ENCODE assay signal across 16 cellular contexts in the genomic region with DNA sequence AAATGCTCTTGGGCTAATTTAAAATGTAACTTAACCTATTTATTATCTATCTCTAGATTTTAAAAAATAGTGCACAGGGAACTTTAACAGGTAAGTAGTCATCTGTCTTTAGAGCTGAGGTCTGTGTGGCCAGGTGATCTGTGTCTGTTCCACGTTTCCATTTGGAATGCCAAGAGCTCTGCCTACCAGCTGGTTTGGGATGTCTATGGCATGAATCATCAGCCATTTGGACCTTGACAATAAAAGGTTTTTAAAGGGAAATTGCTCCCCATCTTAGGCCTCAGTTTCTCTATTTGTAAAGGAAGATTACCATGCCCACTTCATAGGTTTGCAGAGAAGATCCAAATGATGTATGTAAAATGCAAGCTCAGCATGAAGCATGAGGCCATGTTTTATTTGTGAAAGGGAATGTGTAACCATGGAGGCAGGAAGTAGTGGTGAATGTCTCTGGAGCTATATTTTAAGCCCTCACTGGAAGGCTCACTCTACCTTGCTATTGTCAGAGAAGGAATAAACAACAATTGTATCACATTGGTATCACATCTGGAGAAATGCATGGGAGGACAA.
DNase-seq lines count a peak whose midpoint lies in the region; ATAC-seq, FAIRE-seq and TF ChIP-seq lines count a peak whose summit lies in the region.
"Had no signal": no experiment of that assay in that cellular context is flagged by ENCODE, and none has a peak within 500 bp of the region (broad histone marks: within the 10 kb centered on the region; RNA-seq: fewer than 3 reads in every experiment).

No MANE protein-coding gene starts in this region.

- TF ChIP-seq POLR2A in K562 (conservative IDR thresholded peaks at IDR 0.05) = no peak

- CTCF ChIA-PET in K562 (lab: Yijun Ruan, JAX; ENCODE audit: low intra/inter-chr PET ratio) = no interaction called here

- POLR2A ChIA-PET in K562 (lab: Yijun Ruan, JAX) = no interaction called here

- H4K8ac ChIP-seq in mesendoderm (ENCODE audit: low read depth, low read length) = no peak overlapping the region

- no peak overlapping the region for H3K56ac ChIP-seq in mesendoderm (ENCODE audit: low read length)

- no peak for TF ChIP-seq EP300 in K562 (IDR thresholded peaks at IDR 0.05; ENCODE audit: low read length)

- H2AFZ ChIP-seq in K562 (ENCODE audit: low read depth, low read length) = no peak overlapping the region

- H3K9me3 ChIP-seq in HUES64 (ENCODE audit: insufficient read depth, low read depth, low read length) = no peaks in the 10 kb centered on the region
- peaks cover 1% of the 10 kb centered on the region; the same call in 1 of the 2 replicates for H3K9me3 ChIP-seq in K562 (replicated peaks; ENCODE audit: control insufficient read depth, insufficient read depth, low read depth, low read length)

- no peak overlapping the region for H3K18ac ChIP-seq in mesendoderm (ENCODE audit: low read length)

- no peak overlapping the region for H2AK5ac ChIP-seq in mesendoderm (ENCODE audit: low read length)

- no peak overlapping the region for H3K4me3 Mint-ChIP-seq in nephron progenitor cell
- no peak overlapping the region for H3K4me3 Mint-ChIP-seq in stimulated activated naive CD8-positive, alpha-beta T cell treated with anti-CD3 and anti-CD28 coated beads, Interleukin-15, amount 100 ng/mL, for 72 hours
- H3K4me3 Mint-ChIP-seq: CD4-positive, alpha-beta memory T cell had no signal

- H3K4me1 Mint-ChIP-seq in nephron progenitor cell = no peaks in the 10 kb centered on the region
- no peaks in the 10 kb centered on the region for H3K4me1 Mint-ChIP-seq in stimulated activated naive CD8-positive, alpha-beta T cell treated with anti-CD3 and anti-CD28 coated beads, Interleukin-15, amount 100 ng/mL, for 72 hours

- no peaks in the 10 kb centered on the region for H3K36me3 ChIP-seq in HUES64 (ENCODE audit: insufficient read depth, low read length)
- no peaks in the 10 kb centered on the region for H3K36me3 ChIP-seq in K562 (ENCODE audit: control insufficient read depth, insufficient read depth, low read length)
- no peaks in the 10 kb centered on the region for H3K36me3 ChIP-seq in mesendoderm (ENCODE audit: control insufficient read depth, insufficient read depth, low read length)

- intact Hi-C loops in K562 (cut with micrococcal nuclease) = no loop called here

- WGBS in HUES64 = 0% methylated on average over 1 of the region's 1 CpG
- WGBS in K562 (ENCODE audit: insufficient coverage, low coverage, missing lambda C conversion rate) = 0% methylated on average over 1 of the region's 1 CpG
- WGBS in mesendoderm (ENCODE audit: extremely low coverage, insufficient coverage, low lambda C conversion rate) = no CpG with 5 or more reads among the region's 1 CpG

- H3K4me3 ChIP-seq in HUES64 (ENCODE audit: low read length) (no peak overlapping the region), K562 (no peak overlapping the region), mesendoderm (ENCODE audit: low read length) (no peak overlapping the region)

- H3K9ac ChIP-seq in HUES64 (ENCODE audit: low read depth, low read length) = no peak overlapping the region
- no peak overlapping the region for H3K9ac ChIP-seq in K562 (ENCODE audit: insufficient read depth in 1 of 2, low read depth in 2 of 2, low read length in 2 of 2)
- H3K9ac ChIP-seq in mesendoderm (ENCODE audit: low read length) = no peak overlapping the region

- H4K20me1 ChIP-seq in K562 (replicated peaks; ENCODE audit: control insufficient read depth, insufficient read depth, low read length) = no peaks in the 10 kb centered on the region

- H3K79me2 ChIP-seq in K562 (ENCODE audit: control insufficient read depth, insufficient read depth, low read length) = no peaks in the 10 kb centered on the region
- no peaks in the 10 kb centered on the region for H3K79me2 ChIP-seq in mesendoderm (ENCODE audit: control insufficient read depth, insufficient read depth, low read length)

- no peak for TF ChIP-seq RAD21 in K562 (CRISPR knock-in tag; conservative IDR thresholded peaks at IDR 0.05 in 1 of 2, IDR thresholded peaks at IDR 0.05 in 1 of 2)

- no peaks in the 10 kb centered on the region for H3K9me3 Mint-ChIP-seq in nephron progenitor cell
- H3K9me3 Mint-ChIP-seq in stimulated activated naive CD8-positive, alpha-beta T cell treated with anti-CD3 and anti-CD28 coated beads, Interleukin-15, amount 100 ng/mL, for 72 hours = no peaks in the 10 kb centered on the region

- H3K36me3 Mint-ChIP-seq in nephron progenitor cell (ENCODE audit: low read depth) = no peaks in the 10 kb centered on the region
- H3K36me3 Mint-ChIP-seq: CD4-positive, alpha-beta memory T cell had no signal

- H3K27me3 Mint-ChIP-seq in nephron progenitor cell (ENCODE audit: low read depth, poor library complexity) = peaks cover 3% of the 10 kb centered on the region
- no peaks in the 10 kb centered on the region for H3K27me3 Mint-ChIP-seq in stimulated activated naive CD8-positive, alpha-beta T cell treated with anti-CD3 and anti-CD28 coated beads, Interleukin-15, amount 100 ng/mL, for 72 hours
- H3K27me3 Mint-ChIP-seq: CD4-positive, alpha-beta memory T cell had no signal

- no peak overlapping the region for H4K5ac ChIP-seq in mesendoderm (ENCODE audit: low read length)

- BruUV-seq in K562 (replicated peaks; lab: Mats Ljungman, UMichigan) = no TSS peak

- H3K79me1 ChIP-seq in mesendoderm (ENCODE audit: low read length) = no peaks in the 10 kb centered on the region

- H3K9me1 ChIP-seq in K562 (ENCODE audit: control insufficient read depth, insufficient read depth, low read length) = no peaks in the 10 kb centered on the region

- ATAC-seq in K562 = no peak
- ATAC-seq in stimulated activated naive CD8-positive, alpha-beta T cell treated with anti-CD3 and anti-CD28 coated beads, Interleukin-15, amount 100 ng/mL, for 72 hours = no peak
- ATAC-seq: Panc1, Right ventricle myocardium inferior had no signal

- H3K27ac ChIP-seq in HUES64 (ENCODE audit: low read depth, low read length) (peak overlapping the region; percentile 17; the same call in 1 of the 2 replicates), K562 (ENCODE audit: extremely low read depth, low read depth, low read length) (no peak overlapping the region), mesendoderm (ENCODE audit: low read depth, low read length) (no peak overlapping the region)

- TF ChIP-seq CTCF in K562 (IDR thresholded peaks at IDR 0.05 in 2 of 3, conservative IDR thresholded peaks at IDR 0.05 in 1 of 3; ENCODE audit: insufficient read depth in 2 of 3, low read depth in 1 of 3, low read length in 3 of 3) = no peak
- no peak for TF ChIP-seq CTCF in nephron progenitor cell (IDR thresholded peaks at IDR 0.05)

- in situ Hi-C loops in K562 (cut with MboI) = no loop called here

- H3K4ac ChIP-seq in mesendoderm (ENCODE audit: low read depth, low read length) = no peak overlapping the region

- no peak overlapping the region for H3K4me2 ChIP-seq in K562 (ENCODE audit: insufficient read depth, low read length)
- H3K4me2 ChIP-seq in mesendoderm (ENCODE audit: low read length) = no peak overlapping the region

- no peak overlapping the region for H2BK15ac ChIP-seq in mesendoderm (replicated peaks; ENCODE audit: low read depth)

- H2BK5ac ChIP-seq in mesendoderm (ENCODE audit: low read length) = no peak overlapping the region

- FAIRE-seq in K562 (lab: Jason Lieb, UNC) = no peak
- FAIRE-seq: GM12891, H54 had no signal

- H3K4me1 ChIP-seq in HUES64 (ENCODE audit: insufficient read depth, low read length) (peaks cover 19% of the 10 kb centered on the region), K562 (replicated peaks in 1 of 2; ENCODE audit: control insufficient read depth in 2 of 2, insufficient read depth in 2 of 2, low read length in 2 of 2) (no peaks in the 10 kb centered on the region), mesendoderm (ENCODE audit: control insufficient read depth, low read depth, low read length) (peaks cover 3% of the 10 kb centered on the region)

- no peaks in the 10 kb centered on the region for H3K27me3 ChIP-seq in HUES64 (ENCODE audit: insufficient read depth, low read length)
- no peaks in the 10 kb centered on the region for H3K27me3 ChIP-seq in K562 (ENCODE audit: control insufficient read depth in 2 of 2, insufficient read depth in 2 of 2, low read length in 2 of 2)
- H3K27me3 ChIP-seq in mesendoderm (ENCODE audit: insufficient read depth, low read length, poor library complexity) = no peaks in the 10 kb centered on the region

- DNase-seq in ELF-1 (ENCODE audit: low read depth, low spot score) (peak; percentile 2), K562 (ENCODE audit: extremely low read depth in 1 of 4, low spot score in 3 of 4) (no peak), mesendoderm (peak; percentile 77), nephron progenitor cell (no peak)
- DNase-seq in activated CD8-positive, alpha-beta memory T cell treated with anti-CD3 and anti-CD28 coated beads, Interleukin-2, amount 50 U/mL, for 48 hours = no peak
- DNase-seq in stimulated activated naive CD8-positive, alpha-beta T cell treated with anti-CD3 and anti-CD28 coated beads, Interleukin-15, amount 100 ng/mL, for 72 hours = no peak
- DNase-seq: CD4-positive, alpha-beta memory T cell; GF-D8; NCI-H187; NCI-H2171 treated with DMSO at 0.1 percent for 48 hours; NCI-H446 treated with DMSO at 0.1 percent for 48 hours had no signal

- no peak overlapping the region for H3K23ac ChIP-seq in mesendoderm (ENCODE audit: low read length)

- no peak overlapping the region for H3K27ac Mint-ChIP-seq in nephron progenitor cell
- no peak overlapping the region for H3K27ac Mint-ChIP-seq in stimulated activated naive CD8-positive, alpha-beta T cell treated with anti-CD3 and anti-CD28 coated beads, Interleukin-15, amount 100 ng/mL, for 72 hours
- H3K27ac Mint-ChIP-seq: CD4-positive, alpha-beta memory T cell had no signal

- H2BK120ac ChIP-seq in mesendoderm (ENCODE audit: low read depth, low read length) = no peak overlapping the region

TF ChIP-seq in K562, 482 proteins besides CTCF, POLR2A, EP300 and RAD21 (continues in another document):
- TF ChIP-seq SP2 (IDR thresholded peaks at IDR 0.05; ENCODE audit: extremely low read depth, low read depth, low read length, poor library complexity, severe bottlenecking) (no peak), WHSC1 (IDR thresholded peaks at IDR 0.05; ENCODE audit: low read length) (no peak), TCF7 (IDR thresholded peaks at IDR 0.05; ENCODE audit: borderline replicate concordance) (no peak), ZNF282 (CRISPR knock-in tag; IDR thresholded peaks at IDR 0.05) (no peak), ZNF668 (CRISPR knock-in tag; IDR thresholded peaks at IDR 0.05) (no peak)
- TF ChIP-seq, protein P1, sequence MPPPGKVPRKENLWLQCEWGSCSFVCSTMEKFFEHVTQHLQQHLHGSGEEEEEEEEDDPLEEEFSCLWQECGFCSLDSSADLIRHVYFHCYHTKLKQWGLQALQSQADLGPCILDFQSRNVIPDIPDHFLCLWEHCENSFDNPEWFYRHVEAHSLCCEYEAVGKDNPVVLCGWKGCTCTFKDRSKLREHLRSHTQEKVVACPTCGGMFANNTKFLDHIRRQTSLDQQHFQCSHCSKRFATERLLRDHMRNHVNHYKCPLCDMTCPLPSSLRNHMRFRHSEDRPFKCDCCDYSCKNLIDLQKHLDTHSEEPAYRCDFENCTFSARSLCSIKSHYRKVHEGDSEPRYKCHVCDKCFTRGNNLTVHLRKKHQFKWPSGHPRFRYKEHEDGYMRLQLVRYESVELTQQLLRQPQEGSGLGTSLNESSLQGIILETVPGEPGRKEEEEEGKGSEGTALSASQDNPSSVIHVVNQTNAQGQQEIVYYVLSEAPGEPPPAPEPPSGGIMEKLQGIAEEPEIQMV (tag; conservative IDR thresholded peaks at IDR 0.05; ENCODE audit: low read depth) = no peak

Comparison
In these comparisons a context has a peak if more than half of its experiments do, and no peak if none do; other contexts are left out.
1. DNase-seq: peak in ELF-1 (single experiment) and mesendoderm (single experiment); none in K562 (0 of 4), nephron progenitor cell (single experiment), activated CD8-positive, alpha-beta memory T cell treated with anti-CD3 and anti-CD28 coated beads, Interleukin-2, amount 50 U/mL, for 48 hours (single experiment) and stimulated activated naive CD8-positive, alpha-beta T cell treated with anti-CD3 and anti-CD28 coated beads, Interleukin-15, amount 100 ng/mL, for 72 hours (0 of 2).